In the genomic region with DNA sequence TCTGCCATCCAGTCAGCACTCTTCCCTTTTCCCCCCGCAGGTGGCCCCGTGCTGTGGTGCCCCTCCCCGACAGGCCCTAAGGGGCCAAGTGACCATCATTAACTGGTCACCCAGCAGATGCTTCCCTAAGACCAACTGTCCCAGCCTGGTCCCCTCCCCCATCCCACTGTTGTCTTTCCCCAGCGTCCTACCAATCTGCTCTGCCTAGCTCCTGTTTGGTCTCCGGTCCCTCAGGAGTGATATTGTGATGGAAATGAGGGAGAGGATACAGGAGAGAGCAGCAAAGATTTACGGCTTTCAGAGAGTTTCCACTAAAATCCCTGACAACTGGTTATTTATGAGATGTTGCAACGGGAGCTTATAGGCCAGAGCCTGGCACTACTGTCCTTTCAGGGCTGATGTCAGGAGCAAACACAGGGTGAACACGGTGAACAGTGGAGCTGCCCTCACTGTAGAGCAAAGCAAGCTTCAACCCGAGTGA, we compare ENCODE assay signal across 17 cellular contexts. TPM values are rescaled to one million over a fixed set of nuclear protein-coding genes. Genes with fewer than 3 reads are reported as not detected.
DNase-seq lines count a peak whose midpoint lies in the region; ATAC-seq, FAIRE-seq and TF ChIP-seq lines count a peak whose summit lies in the region.
"Had no signal": no experiment of that assay in that cellular context is flagged by ENCODE, and none has a peak within 500 bp of the region (broad histone marks: within the 10 kb centered on the region; RNA-seq: fewer than 3 reads in every experiment).

No MANE protein-coding gene starts in this region.

- POLR2A ChIA-PET in IMR-90 (lab: Charles Lee; ENCODE audit: unreplicated experiment): no interaction called here

- peaks cover 12% of the 10 kb centered on the region for H3K36me3 Mint-ChIP-seq in Calu3 (ENCODE audit: insufficient read depth, unreplicated experiment)
- no peaks in the 10 kb centered on the region for H3K36me3 Mint-ChIP-seq in astrocyte (ENCODE audit: low read depth, unreplicated experiment)
- H3K36me3 Mint-ChIP-seq in naive B cell: no peaks in the 10 kb centered on the region

- TF ChIP-seq CTCF in Calu3 (IDR thresholded peaks at IDR 0.05; ENCODE audit: unreplicated experiment) (no peak), IMR-90 (conservative IDR thresholded peaks at IDR 0.05; ENCODE audit: low read depth, low read length) (no peak), astrocyte (IDR thresholded peaks at IDR 0.05; ENCODE audit: insufficient read depth, low read depth, low read length) (no peak), mucosa of descending colon (IDR thresholded peaks at IDR 0.05) (no peak)

- H3K36me3 ChIP-seq in IMR-90 (ENCODE audit: control insufficient read depth, insufficient read depth, low read length): no peaks in the 10 kb centered on the region
- H3K36me3 ChIP-seq in astrocyte (ENCODE audit: insufficient read depth, low read length): no peaks in the 10 kb centered on the region
- no peaks in the 10 kb centered on the region for H3K36me3 ChIP-seq in mucosa of descending colon (ENCODE audit: low read depth)

- no peak overlapping the region for H3K4me2 ChIP-seq in IMR-90 (ENCODE audit: low read depth, low read length)
- no peak overlapping the region for H3K4me2 ChIP-seq in astrocyte (ENCODE audit: low read length)
- H3K4me2 ChIP-seq: smooth muscle cell had no signal

- no peaks in the 10 kb centered on the region for H3K79me1 ChIP-seq in IMR-90 (ENCODE audit: low read depth in 1 of 2, low read length in 2 of 2)

- no peak overlapping the region for H2AK9ac ChIP-seq in IMR-90 (replicated peaks; ENCODE audit: low read depth, low read length, poor library complexity)

- 0 out of 2 replicates have a peak, but pooled peaks cover 4% of the 10 kb centered on the region for H3K9me1 ChIP-seq in IMR-90 (ENCODE audit: insufficient read depth, low read length)

- no peak overlapping the region for H3K14ac ChIP-seq in IMR-90 (replicated peaks; ENCODE audit: low read depth, low read length)

- H2AFZ ChIP-seq in IMR-90 (replicated peaks; ENCODE audit: low read length, poor library complexity) (no peak overlapping the region), astrocyte (ENCODE audit: low read depth, low read length) (peak overlapping the region; percentile 7)

- 10% methylated on average over 2 of the region's 9 CpGs; no CpG with 5 or more reads in 1 of the 2 experiments for WGBS in IMR-90 (ENCODE audit: extremely low coverage in 2 of 2, insufficient read length in 1 of 2), 2 experiments

- H2BK120ac ChIP-seq in IMR-90 (ENCODE audit: low read depth, low read length): no peak overlapping the region

- 0 out of 2 replicates have a peak overlapping the region, but pooled peaks have one; percentile 43 for H2AK5ac ChIP-seq in IMR-90 (ENCODE audit: low read depth, low read length)

- CTCF ChIA-PET in Calu3 (lab: Charles Lee) (interaction anchor here (0.6 to 1.5 kb wide), 2 partner anchors 61 to 209 kb away, joined by 4 to 6 read pairs; no protein-coding TSS in a partner anchor), IMR-90 (lab: Yijun Ruan, JAX) (interaction anchor here (7.7 kb wide), 1 partner anchor 61 kb away, joined by 82 read pairs; no protein-coding TSS in a partner anchor)

- no peak overlapping the region for H3K27ac Mint-ChIP-seq in Calu3 (ENCODE audit: unreplicated experiment)
- no peak overlapping the region for H3K27ac Mint-ChIP-seq in astrocyte (ENCODE audit: unreplicated experiment)
- no peak overlapping the region for H3K27ac Mint-ChIP-seq in naive B cell
- H3K27ac Mint-ChIP-seq: stimulated activated naive CD8-positive, alpha-beta T cell treated with anti-CD3 and anti-CD28 coated beads, Interleukin-15, amount 100 ng/mL, for 72 hours had no signal

- no peak overlapping the region for H3K4me3 ChIP-seq in IMR-90 (ENCODE audit: insufficient read depth, low read depth, low read length)
- H3K4me3 ChIP-seq in astrocyte (ENCODE audit: insufficient read depth, low read depth, low read length): no peak overlapping the region
- H3K4me3 ChIP-seq in mucosa of descending colon: no peak overlapping the region
- H3K4me3 ChIP-seq: smooth muscle cell had no signal

- peak overlapping the region; percentile 24 for H3K4me3 Mint-ChIP-seq in Calu3 (ENCODE audit: low read depth, unreplicated experiment)
- no peak overlapping the region for H3K4me3 Mint-ChIP-seq in astrocyte (ENCODE audit: unreplicated experiment)
- H3K4me3 Mint-ChIP-seq in naive B cell: peak overlapping the region in 6 of 8 donors; percentile 37 to 76 (median 72)

- H4K8ac ChIP-seq in IMR-90 (ENCODE audit: low read depth in 2 of 2, low read length in 2 of 2): no peak overlapping the region

- no peaks in the 10 kb centered on the region for H3K79me2 ChIP-seq in astrocyte (ENCODE audit: insufficient read depth, low read length)

- in situ Hi-C loops in IMR-90 (cut with MboI; ENCODE audit: low sequenced_read_pairs): no loop called here

- intact Hi-C loops in Calu3 (cut with micrococcal nuclease; ENCODE audit: unreplicated experiment) (no loop called here), IMR-90 (cut with micrococcal nuclease) (no loop called here), mucosa of descending colon (cut with DNase I, micrococcal nuclease) (no loop called here)

- no peak overlapping the region for H4K91ac ChIP-seq in IMR-90 (ENCODE audit: insufficient read depth, low read depth, low read length)

- no peak overlapping the region for H2BK15ac ChIP-seq in IMR-90 (ENCODE audit: low read depth, low read length)

- H3K27me3 Mint-ChIP-seq in Calu3 (ENCODE audit: unreplicated experiment) (peaks cover 23% of the 10 kb centered on the region), astrocyte (ENCODE audit: low read depth, unreplicated experiment) (peaks cover 44% of the 10 kb centered on the region), naive B cell (peaks cover 18 to 45% (median 23%) of the 10 kb centered on the region in 3 donors)

- no peak overlapping the region for H2BK5ac ChIP-seq in IMR-90 (ENCODE audit: low read depth, low read length, poor library complexity, severe bottlenecking)

- TF ChIP-seq RAD21 in IMR-90 (IDR thresholded peaks at IDR 0.05; ENCODE audit: low read length): no peak

- H3K4me1 Mint-ChIP-seq in Calu3 (ENCODE audit: low read depth, unreplicated experiment): peaks cover 10% of the 10 kb centered on the region
- no peaks in the 10 kb centered on the region for H3K4me1 Mint-ChIP-seq in astrocyte (ENCODE audit: low read depth, unreplicated experiment)
- peaks cover 11 to 27% (median 27%) of the 10 kb centered on the region in 3 donors for H3K4me1 Mint-ChIP-seq in naive B cell

- no peak overlapping the region for H3K23ac ChIP-seq in IMR-90 (ENCODE audit: low read depth, low read length)

- H3K56ac ChIP-seq in IMR-90 (ENCODE audit: extremely low read depth, insufficient read depth, low read length): no peak overlapping the region

- no peak overlapping the region for H2BK20ac ChIP-seq in IMR-90 (ENCODE audit: low read depth, low read length)

- H3K4ac ChIP-seq in IMR-90 (ENCODE audit: low read depth, low read length): no peak overlapping the region

- dilution Hi-C loops in IMR-90 (cut with HindIII; ENCODE audit: low sequenced_read_pairs, unreplicated experiment): no loop called here

- H4K20me1 ChIP-seq in IMR-90 (ENCODE audit: insufficient read depth, low read length) (no peaks in the 10 kb centered on the region), astrocyte (ENCODE audit: insufficient read depth, low read length) (no peaks in the 10 kb centered on the region)

- H3K9me3 Mint-ChIP-seq in Calu3 (ENCODE audit: low read depth, unreplicated experiment) (no peaks in the 10 kb centered on the region), astrocyte (ENCODE audit: unreplicated experiment) (no peaks in the 10 kb centered on the region), naive B cell (no peaks in the 10 kb centered on the region)
- H3K9me3 Mint-ChIP-seq: stimulated activated naive CD8-positive, alpha-beta T cell treated with anti-CD3 and anti-CD28 coated beads, Interleukin-15, amount 100 ng/mL, for 72 hours had no signal

- DNase-seq in Calu3 (no peak), IMR-90 (no peak), astrocyte (ENCODE audit: low read depth) (no peak), naive B cell (no peak), Kasumi-1 (lab: John Stamatoyannopoulos, UW) (no peak), NCI-H2196 treated with DMSO at 0.1 percent for 48 hours (lab: John Stamatoyannopoulos, UW; ENCODE audit: unreplicated experiment) (no peak), mucosa of descending colon (no peak)
- DNase-seq: activated CD4-positive, alpha-beta T cell treated with anti-CD3 and anti-CD28 coated beads for 1 hour; activated T-cell treated with anti-CD3 and anti-CD28 coated beads for 4 hours; left ventricle myocardium superior; MM.1S; nucleus accumbens; stimulated activated naive CD8-positive, alpha-beta T cell treated with anti-CD3 and anti-CD28 coated beads, Interleukin-15, amount 100 ng/mL, for 72 hours had no signal

- BruUV-seq in Calu3 (replicated peaks; lab: Mats Ljungman, UMichigan): no TSS peak
- no TSS peak for BruUV-seq in IMR-90 (replicated peaks; lab: Mats Ljungman, UMichigan)

- FAIRE-seq in astrocyte (lab: Jason Lieb, UNC): no peak

- H3K27ac ChIP-seq in IMR-90 (ENCODE audit: insufficient read depth, low read length) (no peak overlapping the region), astrocyte (ENCODE audit: low read depth, low read length) (no peak overlapping the region)

- H3K27me3 ChIP-seq in IMR-90 (ENCODE audit: control insufficient read depth, insufficient read depth, low read length) (peaks cover 24% of the 10 kb centered on the region), astrocyte (ENCODE audit: insufficient read depth, low read length) (peaks cover 20% of the 10 kb centered on the region)

- ATAC-seq in IMR-90 (ENCODE audit: low read depth) (no peak), naive B cell (ENCODE audit: low read depth in 2 of 2) (no peak), mucosa of descending colon (no peak), GM19452 (IDR thresholded peaks at IDR 0.05; ENCODE audit: unreplicated experiment) (no peak)
- ATAC-seq: left ventricle myocardium superior; stimulated activated naive CD8-positive, alpha-beta T cell treated with anti-CD3 and anti-CD28 coated beads, Interleukin-15, amount 100 ng/mL, for 72 hours had no signal

- no peak overlapping the region for H3K18ac ChIP-seq in IMR-90 (ENCODE audit: low read depth, low read length)

- H4K5ac ChIP-seq in IMR-90 (ENCODE audit: low read depth, low read length): no peak overlapping the region

- no peaks in the 10 kb centered on the region for H3K9me3 ChIP-seq in IMR-90 (ENCODE audit: control insufficient read depth, insufficient read depth, low read length)
- no peaks in the 10 kb centered on the region for H3K9me3 ChIP-seq in astrocyte (ENCODE audit: insufficient read depth, low read depth, low read length)
- H3K9me3 ChIP-seq in mucosa of descending colon: no peaks in the 10 kb centered on the region

- 0 out of 2 replicates have a peak, but pooled peaks cover 2% of the 10 kb centered on the region for H3K4me1 ChIP-seq in IMR-90 (ENCODE audit: control insufficient read depth, insufficient read depth, low read length)
- H3K4me1 ChIP-seq in astrocyte (ENCODE audit: insufficient read depth, low read length): peaks cover 4% of the 10 kb centered on the region
- H3K4me1 ChIP-seq in mucosa of descending colon (ENCODE audit: low read depth): peaks cover 19% of the 10 kb centered on the region

- H3K9ac ChIP-seq in IMR-90 (ENCODE audit: low read depth, low read length): no peak overlapping the region
- H3K9ac ChIP-seq in astrocyte (ENCODE audit: low read length): no peak overlapping the region

- TF ChIP-seq POLR2A in IMR-90 (IDR thresholded peaks at IDR 0.05; ENCODE audit: low read depth, low read length): no peak

RNA-seq across cellular contexts. Expression of gene TTLL6, which starts 1.4 kb away (rescaled TPM):
- total RNA-seq in Calu3 (2022): 0.21 and 0.78 TPM in 2 replicates
- total RNA-seq in IMR-90 (2012; rRNA removed): not detected in 2 replicates
- polyA plus RNA-seq in IMR-90 (2012; rRNA removed): not detected in 2 replicates
- polyA plus RNA-seq in IMR-90 (2012; cell fraction: cytosol; rRNA removed): not detected in 2 replicates
- 0.07 and 0.21 TPM in 2 replicates for polyA plus RNA-seq in IMR-90 (2012; cell fraction: nucleus; rRNA removed; ENCODE audit: low replicate concordance)
- total RNA-seq in astrocyte: not detected in 2 replicates
- not detected for polyA plus RNA-seq in naive B cell (ENCODE audit: low read depth in 6 of 6)
- 10 to 100 TPM; 10.7 to 25.1 (median 12.2) TPM for total RNA-seq in mucosa of descending colon
- total RNA-seq: epithelial cell of proximal tubule, left ventricle myocardium superior, OCI-LY7, smooth muscle cell had no signal

RNA-seq across cellular contexts. Expression of gene CALCOCO2, which starts 12.4 kb away (rescaled TPM):
- 116 and 136 TPM in 2 replicates for total RNA-seq in Calu3 (2022)
- 32.2 and 53.4 TPM in 2 replicates for total RNA-seq in IMR-90 (2012; rRNA removed)
- polyA plus RNA-seq in IMR-90 (2012; rRNA removed): 31.1 and 35.9 TPM in 2 replicates
- 6.7 and 15.7 TPM in 2 replicates for polyA plus RNA-seq in IMR-90 (2012; cell fraction: cytosol; rRNA removed)
- 7.9 and 49.3 TPM in 2 replicates for polyA plus RNA-seq in IMR-90 (2012; cell fraction: nucleus; rRNA removed; ENCODE audit: low replicate concordance)
- 72.9 and 73.8 TPM in 2 replicates for total RNA-seq in astrocyte
- 100 to 1,000 TPM; 147 to 228 (median 187) TPM for polyA plus RNA-seq in naive B cell (ENCODE audit: low read depth in 6 of 6)
- 100 to 1,000 TPM; 181 to 296 (median 224) TPM for total RNA-seq in mucosa of descending colon
